ENCODE assay signal across 1 cellular context in genomic region chr16:15970743-15971434, GRCh38.
A peak's percentile ranks its signal among the peaks of the same experiment; 100 is the strongest.
TF ChIP-seq lines count a peak whose summit lies in the region.

No MANE protein-coding gene starts in this region.

TF ChIP-seq in GM23338, 12 proteins besides CTCF, POLR2A, EP300 and RAD21 (continued from another document):
- TF ChIP-seq, protein P1, sequence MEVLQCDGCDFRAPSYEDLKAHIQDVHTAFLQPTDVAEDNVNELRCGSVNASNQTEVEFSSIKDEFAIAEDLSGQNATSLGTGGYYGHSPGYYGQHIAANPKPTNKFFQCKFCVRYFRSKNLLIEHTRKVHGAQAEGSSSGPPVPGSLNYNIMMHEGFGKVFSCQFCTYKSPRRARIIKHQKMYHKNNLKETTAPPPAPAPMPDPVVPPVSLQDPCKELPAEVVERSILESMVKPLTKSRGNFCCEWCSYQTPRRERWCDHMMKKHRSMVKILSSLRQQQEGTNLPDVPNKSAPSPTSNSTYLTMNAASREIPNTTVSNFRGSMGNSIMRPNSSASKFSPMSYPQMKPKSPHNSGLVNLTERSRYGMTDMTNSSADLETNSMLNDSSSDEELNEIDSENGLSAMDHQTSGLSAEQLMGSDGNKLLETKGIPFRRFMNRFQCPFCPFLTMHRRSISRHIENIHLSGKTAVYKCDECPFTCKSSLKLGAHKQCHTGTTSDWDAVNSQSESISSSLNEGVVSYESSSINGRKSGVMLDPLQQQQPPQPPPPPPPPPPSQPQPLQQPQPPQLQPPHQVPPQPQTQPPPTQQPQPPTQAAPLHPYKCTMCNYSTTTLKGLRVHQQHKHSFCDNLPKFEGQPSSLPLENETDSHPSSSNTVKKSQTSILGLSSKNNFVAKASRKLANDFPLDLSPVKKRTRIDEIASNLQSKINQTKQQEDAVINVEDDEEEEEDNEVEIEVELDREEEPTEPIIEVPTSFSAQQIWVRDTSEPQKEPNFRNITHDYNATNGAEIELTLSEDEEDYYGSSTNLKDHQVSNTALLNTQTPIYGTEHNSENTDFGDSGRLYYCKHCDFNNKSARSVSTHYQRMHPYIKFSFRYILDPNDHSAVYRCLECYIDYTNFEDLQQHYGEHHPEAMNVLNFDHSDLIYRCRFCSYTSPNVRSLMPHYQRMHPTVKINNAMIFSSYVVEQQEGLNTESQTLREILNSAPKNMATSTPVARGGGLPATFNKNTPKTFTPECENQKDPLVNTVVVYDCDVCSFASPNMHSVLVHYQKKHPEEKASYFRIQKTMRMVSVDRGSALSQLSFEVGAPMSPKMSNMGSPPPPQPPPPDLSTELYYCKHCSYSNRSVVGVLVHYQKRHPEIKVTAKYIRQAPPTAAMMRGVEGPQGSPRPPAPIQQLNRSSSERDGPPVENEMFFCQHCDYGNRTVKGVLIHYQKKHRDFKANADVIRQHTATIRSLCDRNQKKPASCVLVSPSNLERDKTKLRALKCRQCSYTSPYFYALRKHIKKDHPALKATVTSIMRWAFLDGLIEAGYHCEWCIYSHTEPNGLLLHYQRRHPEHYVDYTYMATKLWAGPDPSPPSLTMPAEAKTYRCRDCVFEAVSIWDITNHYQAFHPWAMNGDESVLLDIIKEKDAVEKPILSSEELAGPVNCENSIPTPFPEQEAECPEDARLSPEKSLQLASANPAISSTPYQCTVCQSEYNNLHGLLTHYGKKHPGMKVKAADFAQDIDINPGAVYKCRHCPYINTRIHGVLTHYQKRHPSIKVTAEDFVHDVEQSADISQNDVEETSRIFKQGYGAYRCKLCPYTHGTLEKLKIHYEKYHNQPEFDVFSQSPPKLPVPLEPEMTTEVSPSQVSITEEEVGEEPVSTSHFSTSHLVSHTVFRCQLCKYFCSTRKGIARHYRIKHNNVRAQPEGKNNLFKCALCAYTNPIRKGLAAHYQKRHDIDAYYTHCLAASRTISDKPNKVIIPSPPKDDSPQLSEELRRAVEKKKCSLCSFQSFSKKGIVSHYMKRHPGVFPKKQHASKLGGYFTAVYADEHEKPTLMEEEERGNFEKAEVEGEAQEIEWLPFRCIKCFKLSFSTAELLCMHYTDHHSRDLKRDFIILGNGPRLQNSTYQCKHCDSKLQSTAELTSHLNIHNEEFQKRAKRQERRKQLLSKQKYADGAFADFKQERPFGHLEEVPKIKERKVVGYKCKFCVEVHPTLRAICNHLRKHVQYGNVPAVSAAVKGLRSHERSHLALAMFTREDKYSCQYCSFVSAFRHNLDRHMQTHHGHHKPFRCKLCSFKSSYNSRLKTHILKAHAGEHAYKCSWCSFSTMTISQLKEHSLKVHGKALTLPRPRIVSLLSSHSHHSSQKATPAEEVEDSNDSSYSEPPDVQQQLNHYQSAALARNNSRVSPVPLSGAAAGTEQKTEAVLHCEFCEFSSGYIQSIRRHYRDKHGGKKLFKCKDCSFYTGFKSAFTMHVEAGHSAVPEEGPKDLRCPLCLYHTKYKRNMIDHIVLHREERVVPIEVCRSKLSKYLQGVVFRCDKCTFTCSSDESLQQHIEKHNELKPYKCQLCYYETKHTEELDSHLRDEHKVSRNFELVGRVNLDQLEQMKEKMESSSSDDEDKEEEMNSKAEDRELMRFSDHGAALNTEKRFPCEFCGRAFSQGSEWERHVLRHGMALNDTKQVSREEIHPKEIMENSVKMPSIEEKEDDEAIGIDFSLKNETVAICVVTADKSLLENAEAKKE (CRISPR knock-in tag; IDR thresholded peaks at IDR 0.05): no peak
- TF ChIP-seq NANOG (IDR thresholded peaks at IDR 0.05; ENCODE audit: borderline replicate concordance): 0 out of 2 replicates have a peak, but pooled peaks have one; percentile 41
- TF ChIP-seq, protein P2, sequence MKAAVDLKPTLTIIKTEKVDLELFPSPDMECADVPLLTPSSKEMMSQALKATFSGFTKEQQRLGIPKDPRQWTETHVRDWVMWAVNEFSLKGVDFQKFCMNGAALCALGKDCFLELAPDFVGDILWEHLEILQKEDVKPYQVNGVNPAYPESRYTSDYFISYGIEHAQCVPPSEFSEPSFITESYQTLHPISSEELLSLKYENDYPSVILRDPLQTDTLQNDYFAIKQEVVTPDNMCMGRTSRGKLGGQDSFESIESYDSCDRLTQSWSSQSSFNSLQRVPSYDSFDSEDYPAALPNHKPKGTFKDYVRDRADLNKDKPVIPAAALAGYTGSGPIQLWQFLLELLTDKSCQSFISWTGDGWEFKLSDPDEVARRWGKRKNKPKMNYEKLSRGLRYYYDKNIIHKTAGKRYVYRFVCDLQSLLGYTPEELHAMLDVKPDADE (IDR thresholded peaks at IDR 0.05): no peak
- no peak for TF ChIP-seq ZNF114 (CRISPR knock-in tag; IDR thresholded peaks at IDR 0.05)
- TF ChIP-seq JUNB (IDR thresholded peaks at IDR 0.05; ENCODE audit: unreplicated experiment): no peak
- TF ChIP-seq, protein P3, sequence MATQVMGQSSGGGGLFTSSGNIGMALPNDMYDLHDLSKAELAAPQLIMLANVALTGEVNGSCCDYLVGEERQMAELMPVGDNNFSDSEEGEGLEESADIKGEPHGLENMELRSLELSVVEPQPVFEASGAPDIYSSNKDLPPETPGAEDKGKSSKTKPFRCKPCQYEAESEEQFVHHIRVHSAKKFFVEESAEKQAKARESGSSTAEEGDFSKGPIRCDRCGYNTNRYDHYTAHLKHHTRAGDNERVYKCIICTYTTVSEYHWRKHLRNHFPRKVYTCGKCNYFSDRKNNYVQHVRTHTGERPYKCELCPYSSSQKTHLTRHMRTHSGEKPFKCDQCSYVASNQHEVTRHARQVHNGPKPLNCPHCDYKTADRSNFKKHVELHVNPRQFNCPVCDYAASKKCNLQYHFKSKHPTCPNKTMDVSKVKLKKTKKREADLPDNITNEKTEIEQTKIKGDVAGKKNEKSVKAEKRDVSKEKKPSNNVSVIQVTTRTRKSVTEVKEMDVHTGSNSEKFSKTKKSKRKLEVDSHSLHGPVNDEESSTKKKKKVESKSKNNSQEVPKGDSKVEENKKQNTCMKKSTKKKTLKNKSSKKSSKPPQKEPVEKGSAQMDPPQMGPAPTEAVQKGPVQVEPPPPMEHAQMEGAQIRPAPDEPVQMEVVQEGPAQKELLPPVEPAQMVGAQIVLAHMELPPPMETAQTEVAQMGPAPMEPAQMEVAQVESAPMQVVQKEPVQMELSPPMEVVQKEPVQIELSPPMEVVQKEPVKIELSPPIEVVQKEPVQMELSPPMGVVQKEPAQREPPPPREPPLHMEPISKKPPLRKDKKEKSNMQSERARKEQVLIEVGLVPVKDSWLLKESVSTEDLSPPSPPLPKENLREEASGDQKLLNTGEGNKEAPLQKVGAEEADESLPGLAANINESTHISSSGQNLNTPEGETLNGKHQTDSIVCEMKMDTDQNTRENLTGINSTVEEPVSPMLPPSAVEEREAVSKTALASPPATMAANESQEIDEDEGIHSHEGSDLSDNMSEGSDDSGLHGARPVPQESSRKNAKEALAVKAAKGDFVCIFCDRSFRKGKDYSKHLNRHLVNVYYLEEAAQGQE (IDR thresholded peaks at IDR 0.05; ENCODE audit: unreplicated experiment): no peak
